Comparison of ENCODE assay signal across 10 cellular contexts in the genomic region with DNA sequence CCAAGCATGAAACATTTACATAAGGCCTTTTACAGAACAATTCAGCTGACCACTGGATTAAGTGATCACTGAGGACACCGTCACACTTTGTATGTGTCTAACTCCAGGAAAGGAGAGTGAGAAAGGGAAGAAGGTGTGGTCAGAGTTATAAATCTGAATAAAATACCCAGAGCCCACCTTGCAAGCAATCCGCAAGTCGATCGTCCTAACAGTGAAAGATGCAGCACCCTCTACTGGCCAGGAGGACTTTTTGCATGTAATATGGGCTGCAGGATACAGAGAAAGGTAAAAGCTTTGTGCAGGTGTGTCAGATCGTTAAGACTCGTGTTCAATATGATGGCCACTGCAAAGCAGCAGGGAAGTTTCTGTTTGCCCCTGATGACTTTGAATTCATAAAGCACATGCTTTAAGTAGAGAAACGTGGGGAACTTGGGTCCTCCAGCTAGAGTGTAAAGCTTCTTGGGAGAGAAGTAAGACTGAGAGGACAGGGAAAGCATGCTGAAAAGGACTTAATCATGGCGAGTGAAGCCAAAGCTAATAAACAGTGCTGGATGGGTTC.
DNase-seq lines count a peak whose midpoint lies in the region; ATAC-seq and TF ChIP-seq lines count a peak whose summit lies in the region.
"Had no signal": no experiment of that assay in that cellular context is flagged by ENCODE, and none has a peak within 500 bp of the region (broad histone marks: within the 10 kb centered on the region; RNA-seq: fewer than 3 reads in every experiment).

No MANE protein-coding gene starts in this region.

- H3K4me1 Mint-ChIP-seq in Caco-2 (ENCODE audit: low read depth, unreplicated experiment), result no peaks in the 10 kb centered on the region
- no peaks in the 10 kb centered on the region for H3K4me1 Mint-ChIP-seq in CD8-positive, alpha-beta memory T cell

- H2AFZ ChIP-seq in SU-DHL-6 (ENCODE audit: low read depth, low read length, severe bottlenecking), result peak overlapping the region; percentile 75

- no peak overlapping the region for H3K27ac ChIP-seq in SU-DHL-6 (ENCODE audit: low read depth, low read length)
- no peak overlapping the region for H3K27ac ChIP-seq in CD8-positive, alpha-beta memory T cell (ENCODE audit: low read depth, low read length)

- no peaks in the 10 kb centered on the region for H3K36me3 ChIP-seq in Caco-2 (ENCODE audit: control insufficient read depth, insufficient read depth, low read length)
- no peaks in the 10 kb centered on the region for H3K36me3 ChIP-seq in H7 (replicated peaks; ENCODE audit: control insufficient read depth, insufficient read depth, low read length)
- H3K36me3 ChIP-seq in SU-DHL-6 (ENCODE audit: low read length), result no peaks in the 10 kb centered on the region
- no peaks in the 10 kb centered on the region for H3K36me3 ChIP-seq in CD8-positive, alpha-beta memory T cell (ENCODE audit: insufficient read depth, low read length)

- ATAC-seq in GM21737 (IDR thresholded peaks at IDR 0.05; ENCODE audit: unreplicated experiment), result no peak
- ATAC-seq in GM18511 (IDR thresholded peaks at IDR 0.05; ENCODE audit: unreplicated experiment), result no peak

- H3K4me2 ChIP-seq in SU-DHL-6 (ENCODE audit: low read depth, low read length, poor library complexity, severe bottlenecking), result no peak overlapping the region

- H3K9me3 ChIP-seq in Caco-2 (no peaks in the 10 kb centered on the region; the same call in 1 of the 2 replicates), SU-DHL-6 (ENCODE audit: insufficient read depth, low read length) (no peaks in the 10 kb centered on the region)
- no peaks in the 10 kb centered on the region for H3K9me3 ChIP-seq in CD8-positive, alpha-beta memory T cell (ENCODE audit: low read length)
- H3K9me3 ChIP-seq: mucosa of descending colon had no signal

- POLR2A ChIA-PET in Caco-2 (lab: Charles Lee), result no interaction called here
- POLR2A ChIA-PET in CD8-positive, alpha-beta memory T cell (lab: Charles Lee), result no interaction called here

- H3K4me3 Mint-ChIP-seq in Caco-2 (ENCODE audit: unreplicated experiment), result peak overlapping the region; percentile 48
- H3K4me3 Mint-ChIP-seq in CD8-positive, alpha-beta memory T cell, result no peak overlapping the region

- no peaks in the 10 kb centered on the region for H4K20me1 ChIP-seq in SU-DHL-6 (ENCODE audit: low read depth, low read length)

- H3K4me3 ChIP-seq in Caco-2 (ENCODE audit: low read depth, low read length), result no peak overlapping the region
- H3K4me3 ChIP-seq in H7 (ENCODE audit: insufficient read depth, low read depth, low read length), result no peak overlapping the region
- no peak overlapping the region for H3K4me3 ChIP-seq in SU-DHL-6 (ENCODE audit: insufficient read depth, low read length, poor library complexity, severe bottlenecking)
- H3K4me3 ChIP-seq in CD8-positive, alpha-beta memory T cell (ENCODE audit: low read length), result no peak overlapping the region
- H3K4me3 ChIP-seq: mucosa of descending colon had no signal

- BruUV-seq in Caco-2 (replicated peaks; lab: Mats Ljungman, UMichigan), result no TSS peak

- CTCF ChIA-PET in Caco-2 (lab: Charles Lee), result interaction anchor here (1.0 kb wide), 1 partner anchor 13 kb away, joined by 3 read pairs; no protein-coding TSS in a partner anchor
- CTCF ChIA-PET in CD8-positive, alpha-beta memory T cell (lab: Charles Lee), result interaction anchor here (0.8 kb wide), 1 partner anchor 16 kb away, joined by 3 read pairs; no protein-coding TSS in a partner anchor

- H3K36me3 Mint-ChIP-seq in Caco-2 (ENCODE audit: insufficient read depth, unreplicated experiment), result no peaks in the 10 kb centered on the region
- peaks cover 0 to 2% (median 0%) of the 10 kb centered on the region in 3 donors for H3K36me3 Mint-ChIP-seq in CD8-positive, alpha-beta memory T cell

- no peak overlapping the region for H3K27ac Mint-ChIP-seq in Caco-2 (ENCODE audit: unreplicated experiment)
- no peak overlapping the region for H3K27ac Mint-ChIP-seq in CD8-positive, alpha-beta memory T cell

- no peak overlapping the region for H3K9ac ChIP-seq in SU-DHL-6 (ENCODE audit: low read length)

- TF ChIP-seq CTCF in Caco-2 (IDR thresholded peaks at IDR 0.05; ENCODE audit: insufficient read depth in 1 of 2, low read depth in 1 of 2, low read length in 1 of 2, severe bottlenecking in 1 of 2, unreplicated experiment in 1 of 2) (peak; percentile 49 to 60), SU-DHL-6 (IDR thresholded peaks at IDR 0.05; ENCODE audit: insufficient read depth, low read length, poor library complexity, severe bottlenecking) (peak; percentile 86)

- H3K9me3 Mint-ChIP-seq in Caco-2 (ENCODE audit: unreplicated experiment), result no peaks in the 10 kb centered on the region
- peaks cover 2 to 21% (median 6%) of the 10 kb centered on the region in 5 donors for H3K9me3 Mint-ChIP-seq in CD8-positive, alpha-beta memory T cell

- no peaks in the 10 kb centered on the region for H3K4me1 ChIP-seq in Caco-2
- H3K4me1 ChIP-seq in CD8-positive, alpha-beta memory T cell (ENCODE audit: insufficient read depth, low read length), result no peaks in the 10 kb centered on the region

- no peaks in the 10 kb centered on the region for H3K79me2 ChIP-seq in SU-DHL-6 (ENCODE audit: insufficient read depth, low read length)

- no peaks in the 10 kb centered on the region for H3K9me2 ChIP-seq in SU-DHL-6 (replicated peaks; ENCODE audit: insufficient read depth, low read length)

- no peaks in the 10 kb centered on the region for H3F3A ChIP-seq in SU-DHL-6 (ENCODE audit: insufficient read depth)

- intact Hi-C loops in Caco-2 (cut with micrococcal nuclease; ENCODE audit: unreplicated experiment), result no loop called here

- DNase-seq in Caco-2, result peak; percentile 48 to 64
- DNase-seq in H7, result peak; percentile 38
- peak; percentile 37 for DNase-seq in iPS-NIHi7 (ENCODE audit: extremely low spot score)
- DNase-seq in D341Med (ENCODE audit: low spot score), result no peak
- no peak for DNase-seq in CD8-positive, alpha-beta memory T cell
- DNase-seq: mucosa of descending colon, NCI-H446 treated with DMSO at 0.1 percent for 48 hours had no signal

- H3K27me3 ChIP-seq in Caco-2 (replicated peaks; ENCODE audit: control insufficient read depth, insufficient read depth, low read length) (no peaks in the 10 kb centered on the region), H7 (ENCODE audit: control insufficient read depth, insufficient read depth, low read length) (no peaks in the 10 kb centered on the region), SU-DHL-6 (ENCODE audit: low read length) (no peaks in the 10 kb centered on the region)
- no peaks in the 10 kb centered on the region for H3K27me3 ChIP-seq in CD8-positive, alpha-beta memory T cell (ENCODE audit: insufficient read depth, low read length, poor library complexity, severe bottlenecking)

- H3K27me3 Mint-ChIP-seq in Caco-2 (ENCODE audit: insufficient read depth, unreplicated experiment), result peaks cover 2% of the 10 kb centered on the region
- peaks cover 1 to 3% of the 10 kb centered on the region in 2 donors for H3K27me3 Mint-ChIP-seq in CD8-positive, alpha-beta memory T cell

Comparison
In these comparisons a context has a peak if more than half of its experiments do, and no peak if none do; other contexts are left out.
1. DNase-seq: peak in Caco-2 (2 of 2), H7 (single experiment) and iPS-NIHi7 (single experiment); none in D341Med (single experiment) and CD8-positive, alpha-beta memory T cell (0 of 5).